Comparison of ENCODE assay signal across 33 cellular contexts in genomic region chr15:67806539-67806935, GRCh38. TPM values are rescaled to one million over a fixed set of nuclear protein-coding genes. Genes with fewer than 3 reads are reported as not detected.
"Had no signal": no experiment of that assay in that cellular context is flagged by ENCODE, and none has a peak within 500 bp of the region (broad histone marks: within the 10 kb centered on the region; RNA-seq: fewer than 3 reads in every experiment).

No MANE protein-coding gene starts in this region.

- ATAC-seq: activated T-cell treated with anti-CD3 and anti-CD28 coated beads, Interleukin-2, amount 50 U/mL, for 4 hours; esophagus mucosa; T-cell had no signal

- H3K4me1 Mint-ChIP-seq: activated naive CD8-positive, alpha-beta T cell treated with anti-CD3 and anti-CD28 coated beads, Interleukin-2, amount 10 ng/mL, durations not matched to agents 7 days and 5 days; immature natural killer cell; nephron; T-cell had no signal

- H3K4me1 ChIP-seq: right lobe of liver had no signal

- H3K36me3 ChIP-seq: right lobe of liver had no signal

- H3K4me3 Mint-ChIP-seq: activated naive CD4-positive, alpha-beta T cell treated with anti-CD3 and anti-CD28 coated beads for 36 hours; activated naive CD8-positive, alpha-beta T cell treated with anti-CD3 and anti-CD28 coated beads, Interleukin-2, amount 10 ng/mL, durations not matched to agents 7 days and 5 days; activated T-cell treated with anti-CD3 and anti-CD28 coated beads, Interleukin-2, amount 50 U/mL, for 4 hours; dendritic cell treated with granulocyte-macrophage colony-stimulating factor and Interleukin-4, amounts not matched to agents 40 ng/mL and 50 ng/mL, for 4 days; immature natural killer cell; memory B cell; nephron; T-cell; T-helper 2 cell treated with Interferon-gamma antibody and Interleukin-4, amounts not matched to agents 5 μg/mL and 100 μg/mL, for 36 hours; type B pancreatic cell had no signal

- DNase-seq: activated CD4-positive, alpha-beta T cell treated with anti-CD3 and anti-CD28 coated beads, Interleukin-2, amount 50 U/mL, for 4 hours; activated CD8-positive, alpha-beta memory T cell treated with anti-CD3 and anti-CD28 coated beads for 24 hours; activated CD8-positive, alpha-beta memory T cell treated with anti-CD3 and anti-CD28 coated beads, Interleukin-2, amount 50 U/mL, for 4 hours; activated naive CD4-positive, alpha-beta T cell treated with anti-CD3 and anti-CD28 coated beads for 36 hours; activated naive CD8-positive, alpha-beta T cell treated with anti-CD3 and anti-CD28 coated beads, Interleukin-2, amount 10 ng/mL, durations not matched to agents 7 days and 5 days; activated T-cell treated with anti-CD3 and anti-CD28 coated beads, Interleukin-2, amount 50 U/mL, for 4 hours; amygdala; cerebellar nuclear complex; effector memory CD4-positive, alpha-beta T cell; foreskin melanocyte; glutamatergic neuron; immature natural killer cell; nucleus accumbens; stimulated activated CD4-positive, alpha-beta T cell treated with anti-CD3 and anti-CD28 coated beads, Interleukin-4, amount 100 ng/mL, for 1 hour; stimulated activated naive CD4-positive, alpha-beta T cell treated with Interleukin-2 at 50 U/mL for 16 hours had no signal

- FAIRE-seq: bronchial epithelial cell, endothelial cell of umbilical vein, TTC549 had no signal

- H3K36me3 Mint-ChIP-seq: activated naive CD8-positive, alpha-beta T cell treated with anti-CD3 and anti-CD28 coated beads, Interleukin-2, amount 10 ng/mL, durations not matched to agents 7 days and 5 days had no signal

- H3K27me3 ChIP-seq: hepatocyte, right lobe of liver had no signal

- H3K27ac Mint-ChIP-seq: activated naive CD4-positive, alpha-beta T cell treated with anti-CD3 and anti-CD28 coated beads for 36 hours; activated naive CD8-positive, alpha-beta T cell treated with anti-CD3 and anti-CD28 coated beads, Interleukin-2, amount 10 ng/mL, durations not matched to agents 7 days and 5 days; activated T-helper 2 cell treated with anti-CD3 and anti-CD28 coated beads, Interferon-gamma antibody, Interleukin-2, Interleukin-4, amounts not matched to agents 10 μg/mL and 5 μg/mL and 100 μg/mL, durations not matched to agents 14 hours and 24 hours and 36 hours; dendritic cell treated with granulocyte-macrophage colony-stimulating factor and Interleukin-4, amounts not matched to agents 40 ng/mL and 50 ng/mL, for 4 days; immature natural killer cell; memory B cell; nephron; T-cell; T-helper 2 cell treated with Interferon-gamma antibody and Interleukin-4, amounts not matched to agents 5 μg/mL and 100 μg/mL, for 36 hours; type B pancreatic cell had no signal

- H3K27ac ChIP-seq: hepatocyte, right lobe of liver, thoracic aorta had no signal

- H3K9me3 Mint-ChIP-seq: activated naive CD4-positive, alpha-beta T cell treated with anti-CD3 and anti-CD28 coated beads for 36 hours; activated naive CD8-positive, alpha-beta T cell treated with anti-CD3 and anti-CD28 coated beads, Interleukin-2, amount 10 ng/mL, durations not matched to agents 7 days and 5 days; activated T-cell treated with anti-CD3 and anti-CD28 coated beads, Interleukin-2, amount 50 U/mL, for 4 hours; activated T-helper 2 cell treated with anti-CD3 and anti-CD28 coated beads, Interferon-gamma antibody, Interleukin-2, Interleukin-4, amounts not matched to agents 10 μg/mL and 5 μg/mL and 100 μg/mL, durations not matched to agents 14 hours and 24 hours and 36 hours; dendritic cell treated with granulocyte-macrophage colony-stimulating factor and Interleukin-4, amounts not matched to agents 40 ng/mL and 50 ng/mL, for 4 days; immature natural killer cell; memory B cell; nephron; T-cell; T-helper 2 cell treated with Interferon-gamma antibody and Interleukin-4, amounts not matched to agents 5 μg/mL and 100 μg/mL, for 36 hours; type B pancreatic cell had no signal

- H3K4me3 ChIP-seq: hepatocyte, right lobe of liver, smooth muscle cell, thoracic aorta had no signal

- H3K27me3 Mint-ChIP-seq: activated naive CD8-positive, alpha-beta T cell treated with anti-CD3 and anti-CD28 coated beads, Interleukin-2, amount 10 ng/mL, durations not matched to agents 7 days and 5 days; dendritic cell treated with granulocyte-macrophage colony-stimulating factor and Interleukin-4, amounts not matched to agents 40 ng/mL and 50 ng/mL, for 4 days; memory B cell; T-cell had no signal

- H3K9me3 ChIP-seq: right lobe of liver, thoracic aorta had no signal

RNA-seq across cellular contexts. Expression of gene RNU6-1, which starts 33.3 kb away (rescaled TPM):
- total RNA-seq: activated naive CD4-positive, alpha-beta T cell treated with anti-CD3 and anti-CD28 coated beads for 36 hours; activated naive CD8-positive, alpha-beta T cell treated with anti-CD3 and anti-CD28 coated beads, Interleukin-2, amount 10 ng/mL, durations not matched to agents 7 days and 5 days; activated T-cell treated with anti-CD3 and anti-CD28 coated beads, Interleukin-2, amount 50 U/mL, for 4 hours; activated T-helper 2 cell treated with anti-CD3 and anti-CD28 coated beads, Interferon-gamma antibody, Interleukin-2, Interleukin-4, amounts not matched to agents 10 μg/mL and 5 μg/mL and 100 μg/mL, durations not matched to agents 14 hours and 24 hours and 36 hours; bronchial epithelial cell; endothelial cell of umbilical vein; esophagus mucosa; hepatocyte; liver; mononuclear cell; myocyte; right lobe of liver; smooth muscle cell; T-cell; thoracic aorta had no signal
- polyA plus RNA-seq: endothelial cell of umbilical vein, hepatocyte, immature natural killer cell, liver, smooth muscle cell had no signal
